Comparison of ENCODE assay signal across 8 cellular contexts in the genomic region with DNA sequence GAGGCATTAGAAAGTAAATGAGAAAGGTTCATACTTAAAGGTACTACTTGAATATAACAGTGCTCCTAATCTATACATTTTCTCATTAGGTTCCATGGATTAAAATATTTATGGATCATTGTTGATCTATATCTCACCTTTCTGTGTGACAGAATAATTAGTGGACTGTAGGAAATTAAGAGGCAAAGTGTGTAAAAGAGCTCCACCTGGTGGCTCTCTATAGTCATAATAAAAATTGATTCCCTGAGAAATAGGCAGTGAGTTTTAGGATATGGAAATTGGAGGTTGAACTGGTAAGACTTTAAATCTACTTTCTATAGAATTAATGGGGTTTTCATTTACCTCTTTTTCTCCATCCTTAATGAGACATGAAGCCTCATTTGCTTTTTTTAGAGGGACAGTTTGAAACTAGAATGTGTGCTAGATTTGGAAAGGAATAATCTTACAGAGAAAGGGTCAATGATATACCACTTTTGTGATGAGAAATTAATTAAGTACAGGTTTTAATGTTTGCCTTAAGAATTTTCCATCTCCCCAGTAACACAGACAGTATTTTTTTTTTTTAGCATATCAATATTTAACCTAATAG. TPM values are rescaled to one million over a fixed set of nuclear protein-coding genes. Genes with fewer than 3 reads are reported as not detected.
DNase-seq lines count a peak whose midpoint lies in the region; ATAC-seq, FAIRE-seq and TF ChIP-seq lines count a peak whose summit lies in the region.

No MANE protein-coding gene starts in this region.

- no peak for TF ChIP-seq POLR2A in A549 (IDR thresholded peaks at IDR 0.05; ENCODE audit: low read length)
- no peak for TF ChIP-seq POLR2A in uterus (IDR thresholded peaks at IDR 0.05)

- DNase-seq in A549 (ENCODE audit: low read depth in 1 of 2, low spot score in 1 of 2), result peak in 1 of 2 experiments; percentile 35
- peak; percentile 33 for DNase-seq in EL
- DNase-seq in T-helper 2 cell treated with Interferon-gamma antibody and Interleukin-4, amounts not matched to agents 5 μg/mL and 100 μg/mL, for 36 hours (ENCODE audit: low spot score), result no peak
- peak; percentile 32 for DNase-seq in hepatocyte (ENCODE audit: low spot score)
- no peak for DNase-seq in uterus
- no peak for DNase-seq in stimulated activated CD4-positive, alpha-beta T cell treated with anti-CD3 and anti-CD28 coated beads, Interleukin-4, amount 100 ng/mL, for 1 hour

- no peak overlapping the region for H3K27ac ChIP-seq in A549
- no peak overlapping the region for H3K27ac ChIP-seq in hepatocyte
- no peak overlapping the region for H3K27ac ChIP-seq in uterus

- H3K36me3 Mint-ChIP-seq in T-helper 2 cell treated with Interferon-gamma antibody and Interleukin-4, amounts not matched to agents 5 μg/mL and 100 μg/mL, for 36 hours (ENCODE audit: low read depth), result peaks cover 53% of the 10 kb centered on the region

- TF ChIP-seq RAD21 in A549 (conservative IDR thresholded peaks at IDR 0.05 in 1 of 2, IDR thresholded peaks at IDR 0.05 in 1 of 2), result peak; percentile 57 to 64

- H3K79me2 ChIP-seq in hepatocyte, result peaks cover 3% of the 10 kb centered on the region

- H2AFZ ChIP-seq in hepatocyte, result no peak overlapping the region

- peak; percentile 43 for FAIRE-seq in A549 (lab: Jason Lieb, UNC)

- H3K9me2 ChIP-seq in hepatocyte (replicated peaks; ENCODE audit: insufficient read depth), result no peaks in the 10 kb centered on the region

- H3K9me3 ChIP-seq in A549 (no peaks in the 10 kb centered on the region), hepatocyte (ENCODE audit: low read depth) (no peaks in the 10 kb centered on the region), uterus (no peaks in the 10 kb centered on the region)

- H3K4me1 ChIP-seq in A549 (no peaks in the 10 kb centered on the region), hepatocyte (ENCODE audit: insufficient read depth) (no peaks in the 10 kb centered on the region), uterus (no peaks in the 10 kb centered on the region)

- peak overlapping the region; percentile 42 for H3K27ac Mint-ChIP-seq in T-helper 2 cell treated with Interferon-gamma antibody and Interleukin-4, amounts not matched to agents 5 μg/mL and 100 μg/mL, for 36 hours

- POLR2A ChIA-PET in A549 (lab: Yijun Ruan, JAX), result interaction anchor here (1.0 to 2.8 kb wide), 4 partner anchors 9 to 17 kb away, joined by 3 to 13 read pairs (median 4); partner anchors contain the start of genes DERA and STRAP

- no peak overlapping the region for H3K4me2 ChIP-seq in A549
- H3K4me2 ChIP-seq in hepatocyte, result no peak overlapping the region

- no peak overlapping the region for H3K4me3 Mint-ChIP-seq in T-helper 2 cell treated with Interferon-gamma antibody and Interleukin-4, amounts not matched to agents 5 μg/mL and 100 μg/mL, for 36 hours

- ATAC-seq in A549 (peak in 1 of 2 experiments; percentile 67; a peak in 4 of 6 replicates), HG03432 (IDR thresholded peaks at IDR 0.05; ENCODE audit: unreplicated experiment) (peak; percentile 58), HG02642 (IDR thresholded peaks at IDR 0.05; ENCODE audit: poor library complexity, unreplicated experiment) (no peak)

- H3K27me3 ChIP-seq in hepatocyte (no peaks in the 10 kb centered on the region), uterus (no peaks in the 10 kb centered on the region)

- intact Hi-C loops in uterus (cut with DNase I; ENCODE audit: low total_unique reads), result no loop called here

- H3K36me3 ChIP-seq in hepatocyte (replicated peaks; ENCODE audit: insufficient read depth, low read depth), result no peaks in the 10 kb centered on the region
- no peaks in the 10 kb centered on the region for H3K36me3 ChIP-seq in uterus

- TF ChIP-seq CTCF in A549 (IDR thresholded peaks at IDR 0.05), result peak; percentile 84
- TF ChIP-seq CTCF in hepatocyte (IDR thresholded peaks at IDR 0.05; ENCODE audit: poor library complexity), result peak; percentile 74
- peak; percentile 48 to 61 (median 58) for TF ChIP-seq CTCF in uterus (IDR thresholded peaks at IDR 0.05)

- no peaks in the 10 kb centered on the region for H3K27me3 Mint-ChIP-seq in T-helper 2 cell treated with Interferon-gamma antibody and Interleukin-4, amounts not matched to agents 5 μg/mL and 100 μg/mL, for 36 hours (ENCODE audit: low read depth)

- no peak overlapping the region for H3K4me3 ChIP-seq in A549
- no peak overlapping the region for H3K4me3 ChIP-seq in hepatocyte
- H3K4me3 ChIP-seq in uterus, result no peak overlapping the region

- no peaks in the 10 kb centered on the region for H3K9me3 Mint-ChIP-seq in T-helper 2 cell treated with Interferon-gamma antibody and Interleukin-4, amounts not matched to agents 5 μg/mL and 100 μg/mL, for 36 hours

- TF ChIP-seq EP300 in A549 (IDR thresholded peaks at IDR 0.05), result no peak

- no peaks in the 10 kb centered on the region for H4K20me1 ChIP-seq in hepatocyte (ENCODE audit: insufficient read depth, poor library complexity, severe bottlenecking)

- H3K4me1 Mint-ChIP-seq in T-helper 2 cell treated with Interferon-gamma antibody and Interleukin-4, amounts not matched to agents 5 μg/mL and 100 μg/mL, for 36 hours (ENCODE audit: low read depth), result peaks cover 10% of the 10 kb centered on the region

- CTCF ChIA-PET in A549 (lab: Yijun Ruan, JAX), result interaction anchor here (0.5 to 2.8 kb wide), 7 partner anchors 8 to 1534 kb away, joined by 3 to 17 read pairs (median 3); partner anchors contain the start of genes ATF7IP and DERA

TF ChIP-seq in A549, 52 proteins besides CTCF, POLR2A, EP300 and RAD21:
- TF ChIP-seq SMC3 (IDR thresholded peaks at IDR 0.05), result peak; percentile 43; the same call in 2 of the 3 replicates
- TF ChIP-seq NFE2L2 (conservative IDR thresholded peaks at IDR 0.05; ENCODE audit: low read length), result no peak

RNA-seq across cellular contexts. Expression of gene DERA, which starts 11.8 kb away (rescaled TPM):
- polyA plus RNA-seq in A549 (2011; rRNA removed), result 50.5 and 65.0 TPM in 2 replicates
- 22.5 and 26.4 TPM in 2 replicates for polyA plus RNA-seq in A549 (2012; cell fraction: cytosol; rRNA removed)
- polyA plus RNA-seq in A549 (2012; cell fraction: nucleus; rRNA removed), result 8.0 and 15.7 TPM in 2 replicates
- polyA plus RNA-seq in A549 (2017; fragmentation: RNase III; extraction: RNeasy Plus Mini Kit Qiagen cat#74134 plus additional on column Dnase treatment), result 45.2 to 49.4 TPM (median 45.3 TPM) in 3 replicates
- 23.4 and 31.0 TPM in 2 replicates for polyA minus RNA-seq in A549 (2011; rRNA and poly(A)+ RNA removed)
- total RNA-seq in hepatocyte, result 64.7 and 66.2 TPM in 2 replicates
- 50.6 and 57.2 TPM in 2 replicates for polyA plus RNA-seq in hepatocyte
- 10 to 100 TPM in 3 of 4 donors, 1 to 10 TPM in 1; 7.7 to 58.3 (median 19.2) TPM for total RNA-seq in uterus

RNA-seq across cellular contexts. Expression of gene STRAP, which starts 17.2 kb away (rescaled TPM):
- polyA plus RNA-seq in A549 (2011; rRNA removed) (209 and 300 TPM in 2 replicates), A549 (2017; fragmentation: RNase III; extraction: RNeasy Plus Mini Kit Qiagen cat#74134 plus additional on column Dnase treatment) (191 to 209 TPM (median 201 TPM) in 3 replicates), hepatocyte (198 and 202 TPM in 2 replicates)
- polyA plus RNA-seq in A549 (2012; cell fraction: cytosol; rRNA removed), result 126 and 144 TPM in 2 replicates
- polyA plus RNA-seq in A549 (2012; cell fraction: nucleus; rRNA removed), result 83.6 and 103 TPM in 2 replicates
- 175 and 188 TPM in 2 replicates for polyA minus RNA-seq in A549 (2011; rRNA and poly(A)+ RNA removed)
- total RNA-seq in hepatocyte (133 and 154 TPM in 2 replicates), uterus (10 to 100 TPM; 43.8 to 65.8 (median 58.2) TPM)

Comparison
In these comparisons a context has a peak if more than half of its experiments do, and no peak if none do; other contexts are left out.
1. DNase-seq: peak in EL (single experiment) and hepatocyte (single experiment); none in T-helper 2 cell treated with Interferon-gamma antibody and Interleukin-4, amounts not matched to agents 5 μg/mL and 100 μg/mL, for 36 hours (single experiment), uterus (0 of 2) and stimulated activated CD4-positive, alpha-beta T cell treated with anti-CD3 and anti-CD28 coated beads, Interleukin-4, amount 100 ng/mL, for 1 hour (single experiment).
2. Peak in every context shown above with its lines, with median percentiles within 50 percentile points of each other: CTCF ChIP-seq.